5 cellular contexts compared by ENCODE assay signal in genomic region chr1:103650305-103650704, GRCh38. TPM values are rescaled to one million over a fixed set of nuclear protein-coding genes. Genes with fewer than 3 reads are reported as not detected.
"Had no signal": no experiment of that assay in that cellular context is flagged by ENCODE, and none has a peak within 500 bp of the region (broad histone marks: within the 10 kb centered on the region; RNA-seq: fewer than 3 reads in every experiment).

No MANE protein-coding gene starts in this region.

RNA-seq across cellular contexts. Expression of gene AMY1A, which starts 5.3 kb away (rescaled TPM):
- total RNA-seq: HepG2, HT-29, HT1080, IMR-90 had no signal

RNA-seq across cellular contexts. Expression of gene AMY2A, which starts 33.1 kb away (rescaled TPM):
- total RNA-seq: HepG2, HT-29, HT1080, IMR-90 had no signal

RNA-seq across cellular contexts. Expression of gene AMY1B, which starts 45.7 kb away (rescaled TPM):
- total RNA-seq: HepG2, HT-29, HT1080, IMR-90, K562 had no signal
